ENCODE assay signal across 1 cellular context in genomic region chr4:121823505-121824170, GRCh38.
TF ChIP-seq lines count a peak whose summit lies in the region.

Gene CCNA2 (minus strand): TSS chr4:121823883. CDS start chr4:121823628, 255 bp downstream.

TF ChIP-seq in K562, 482 proteins besides CTCF, POLR2A, EP300 and RAD21 (continued from another document and continues in another):
- TF ChIP-seq ZMIZ1 (IDR thresholded peaks at IDR 0.05; ENCODE audit: low read depth in 2 of 2, low read length in 2 of 2) (peak in 1 of 2 experiments; percentile 37; a peak in 1 of 4 replicates), EP400 (IDR thresholded peaks at IDR 0.05) (peak; percentile 99), CGGBP1 (CRISPR knock-in tag; IDR thresholded peaks at IDR 0.05) (peak; percentile 46; the same call in 1 of the 2 replicates), HEY1 (CRISPR knock-in tag; IDR thresholded peaks at IDR 0.05; ENCODE audit: borderline replicate concordance) (no peak), ETV6 (IDR thresholded peaks at IDR 0.05; ENCODE audit: borderline replicate concordance in 1 of 2, low read depth in 2 of 2, low read length in 1 of 2) (no peak), ETV6 (CRISPR knock-in tag; IDR thresholded peaks at IDR 0.05; ENCODE audit: borderline replicate concordance) (peak; percentile 73; the same call in 1 of the 2 replicates), C11orf30 (IDR thresholded peaks at IDR 0.05; ENCODE audit: low read depth) (peak; percentile 92), LCOR (CRISPR knock-in tag; IDR thresholded peaks at IDR 0.05) (peak; percentile 97), E2F3 (CRISPR knock-in tag; IDR thresholded peaks at IDR 0.05) (peak; percentile 50; the same call in 1 of the 2 replicates), ZKSCAN1 (IDR thresholded peaks at IDR 0.05; ENCODE audit: low read depth, low read length) (0 out of 2 replicates have a peak, but pooled peaks have one; percentile 46), HNRNPL (IDR thresholded peaks at IDR 0.05; ENCODE audit: low read depth, low read length) (0 out of 2 replicates have a peak, but pooled peaks have one; percentile 23), TCF7L2 (IDR thresholded peaks at IDR 0.05; ENCODE audit: low read depth, low read length) (0 out of 2 replicates have a peak, but pooled peaks have one; percentile 9), RNF2 (IDR thresholded peaks at IDR 0.05) (no peak; the same call in 1 of the 2 replicates), CCNT2 (IDR thresholded peaks at IDR 0.05; ENCODE audit: borderline replicate concordance, extremely low read depth, insufficient read length, low read depth, low read length) (peak; percentile 39), HDAC1 (IDR thresholded peaks at IDR 0.05) (peak; percentile 62 to 99; a peak in 3 of 4 replicates), SIN3B (IDR thresholded peaks at IDR 0.05; ENCODE audit: low read depth) (peak; percentile 91), ZNF41 (CRISPR knock-in tag; conservative IDR thresholded peaks at IDR 0.05) (no peak), BACH1 (tag; IDR thresholded peaks at IDR 0.05) (no peak), FUS (optimal IDR thresholded peaks at IDR 0.05; ENCODE audit: low read depth, low read length) (peak; percentile 54), ZFP91 (CRISPR knock-in tag; IDR thresholded peaks at IDR 0.05) (peak; percentile 13; the same call in 1 of the 2 replicates), RCOR1 (IDR thresholded peaks at IDR 0.05; ENCODE audit: borderline replicate concordance in 1 of 2, low read depth in 2 of 2, low read length in 2 of 2) (peak in 1 of 2 experiments; percentile 63; a peak in 1 of 4 replicates), ELF1 (tag; IDR thresholded peaks at IDR 0.05) (peak; percentile 72), MTA1 (IDR thresholded peaks at IDR 0.05; ENCODE audit: borderline replicate concordance) (peak; percentile 100), POLR2G (IDR thresholded peaks at IDR 0.05; ENCODE audit: low read depth, low read length) (peak; percentile 99), RBM34 (IDR thresholded peaks at IDR 0.05; ENCODE audit: borderline replicate concordance, insufficient read depth, low read length) (no peak), MXI1 (IDR thresholded peaks at IDR 0.05; ENCODE audit: low read depth, low read length) (0 out of 2 replicates have a peak, but pooled peaks have one; percentile 58), NONO (IDR thresholded peaks at IDR 0.05; ENCODE audit: low read depth in 2 of 2, low read length in 1 of 2) (peak in 1 of 2 experiments; percentile 40; a peak in 1 of 4 replicates), ZBTB7A (IDR thresholded peaks at IDR 0.05; ENCODE audit: borderline replicate concordance, control insufficient read depth, low read depth, low read length) (peak; percentile 15; the same call in 1 of the 2 replicates), CREB1 (IDR thresholded peaks at IDR 0.05) (peak; percentile 98), CREB1 (CRISPR knock-in tag; IDR thresholded peaks at IDR 0.05) (peak; percentile 99), FIP1L1 (IDR thresholded peaks at IDR 0.05; ENCODE audit: low read depth, low read length, poor library complexity, severe bottlenecking) (peak; percentile 70), NR2F6 (CRISPR knock-in tag; IDR thresholded peaks at IDR 0.05) (no peak), ATF7 (IDR thresholded peaks at IDR 0.05) (peak; percentile 76), CBX1 (IDR thresholded peaks at IDR 0.05; ENCODE audit: low read depth) (peak; percentile 60; the same call in 1 of the 2 replicates), MEIS2 (IDR thresholded peaks at IDR 0.05; ENCODE audit: partially characterized antibody) (peak; percentile 33), ZNF263 (CRISPR knock-in tag; IDR thresholded peaks at IDR 0.05; ENCODE audit: borderline replicate concordance) (0 out of 2 replicates have a peak, but pooled peaks have one; percentile 28), ZNF740 (CRISPR knock-in tag; IDR thresholded peaks at IDR 0.05) (peak; percentile 69; the same call in 1 of the 2 replicates), ZNF740 (tag; IDR thresholded peaks at IDR 0.05) (no peak), NCOA6 (IDR thresholded peaks at IDR 0.05) (0 out of 2 replicates have a peak, but pooled peaks have one; percentile 41), FOS (IDR thresholded peaks at IDR 0.05; ENCODE audit: extremely low read depth, insufficient read length) (peak; percentile 59), SP1 (CRISPR knock-in tag; IDR thresholded peaks at IDR 0.05) (peak; percentile 87), MITF (IDR thresholded peaks at IDR 0.05) (no peak), CAMTA2 (CRISPR knock-in tag; conservative IDR thresholded peaks at IDR 0.05) (no peak)
- TF ChIP-seq, protein P1, sequence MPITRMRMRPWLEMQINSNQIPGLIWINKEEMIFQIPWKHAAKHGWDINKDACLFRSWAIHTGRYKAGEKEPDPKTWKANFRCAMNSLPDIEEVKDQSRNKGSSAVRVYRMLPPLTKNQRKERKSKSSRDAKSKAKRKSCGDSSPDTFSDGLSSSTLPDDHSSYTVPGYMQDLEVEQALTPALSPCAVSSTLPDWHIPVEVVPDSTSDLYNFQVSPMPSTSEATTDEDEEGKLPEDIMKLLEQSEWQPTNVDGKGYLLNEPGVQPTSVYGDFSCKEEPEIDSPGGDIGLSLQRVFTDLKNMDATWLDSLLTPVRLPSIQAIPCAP (CRISPR knock-in tag; IDR thresholded peaks at IDR 0.05; ENCODE audit: borderline replicate concordance), result peak; percentile 79; the same call in 1 of the 2 replicates
- TF ChIP-seq, protein P2, sequence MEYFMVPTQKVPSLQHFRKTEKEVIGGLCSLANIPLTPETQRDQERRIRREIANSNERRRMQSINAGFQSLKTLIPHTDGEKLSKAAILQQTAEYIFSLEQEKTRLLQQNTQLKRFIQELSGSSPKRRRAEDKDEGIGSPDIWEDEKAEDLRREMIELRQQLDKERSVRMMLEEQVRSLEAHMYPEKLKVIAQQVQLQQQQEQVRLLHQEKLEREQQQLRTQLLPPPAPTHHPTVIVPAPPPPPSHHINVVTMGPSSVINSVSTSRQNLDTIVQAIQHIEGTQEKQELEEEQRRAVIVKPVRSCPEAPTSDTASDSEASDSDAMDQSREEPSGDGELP (CRISPR knock-in tag; IDR thresholded peaks at IDR 0.05; ENCODE audit: borderline replicate concordance), result peak; percentile 87
- TF ChIP-seq, protein P3, sequence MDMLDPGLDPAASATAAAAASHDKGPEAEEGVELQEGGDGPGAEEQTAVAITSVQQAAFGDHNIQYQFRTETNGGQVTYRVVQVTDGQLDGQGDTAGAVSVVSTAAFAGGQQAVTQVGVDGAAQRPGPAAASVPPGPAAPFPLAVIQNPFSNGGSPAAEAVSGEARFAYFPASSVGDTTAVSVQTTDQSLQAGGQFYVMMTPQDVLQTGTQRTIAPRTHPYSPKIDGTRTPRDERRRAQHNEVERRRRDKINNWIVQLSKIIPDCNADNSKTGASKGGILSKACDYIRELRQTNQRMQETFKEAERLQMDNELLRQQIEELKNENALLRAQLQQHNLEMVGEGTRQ (CRISPR knock-in tag; IDR thresholded peaks at IDR 0.05), result peak; percentile 6; the same call in 1 of the 2 replicates
- TF ChIP-seq, protein P4, sequence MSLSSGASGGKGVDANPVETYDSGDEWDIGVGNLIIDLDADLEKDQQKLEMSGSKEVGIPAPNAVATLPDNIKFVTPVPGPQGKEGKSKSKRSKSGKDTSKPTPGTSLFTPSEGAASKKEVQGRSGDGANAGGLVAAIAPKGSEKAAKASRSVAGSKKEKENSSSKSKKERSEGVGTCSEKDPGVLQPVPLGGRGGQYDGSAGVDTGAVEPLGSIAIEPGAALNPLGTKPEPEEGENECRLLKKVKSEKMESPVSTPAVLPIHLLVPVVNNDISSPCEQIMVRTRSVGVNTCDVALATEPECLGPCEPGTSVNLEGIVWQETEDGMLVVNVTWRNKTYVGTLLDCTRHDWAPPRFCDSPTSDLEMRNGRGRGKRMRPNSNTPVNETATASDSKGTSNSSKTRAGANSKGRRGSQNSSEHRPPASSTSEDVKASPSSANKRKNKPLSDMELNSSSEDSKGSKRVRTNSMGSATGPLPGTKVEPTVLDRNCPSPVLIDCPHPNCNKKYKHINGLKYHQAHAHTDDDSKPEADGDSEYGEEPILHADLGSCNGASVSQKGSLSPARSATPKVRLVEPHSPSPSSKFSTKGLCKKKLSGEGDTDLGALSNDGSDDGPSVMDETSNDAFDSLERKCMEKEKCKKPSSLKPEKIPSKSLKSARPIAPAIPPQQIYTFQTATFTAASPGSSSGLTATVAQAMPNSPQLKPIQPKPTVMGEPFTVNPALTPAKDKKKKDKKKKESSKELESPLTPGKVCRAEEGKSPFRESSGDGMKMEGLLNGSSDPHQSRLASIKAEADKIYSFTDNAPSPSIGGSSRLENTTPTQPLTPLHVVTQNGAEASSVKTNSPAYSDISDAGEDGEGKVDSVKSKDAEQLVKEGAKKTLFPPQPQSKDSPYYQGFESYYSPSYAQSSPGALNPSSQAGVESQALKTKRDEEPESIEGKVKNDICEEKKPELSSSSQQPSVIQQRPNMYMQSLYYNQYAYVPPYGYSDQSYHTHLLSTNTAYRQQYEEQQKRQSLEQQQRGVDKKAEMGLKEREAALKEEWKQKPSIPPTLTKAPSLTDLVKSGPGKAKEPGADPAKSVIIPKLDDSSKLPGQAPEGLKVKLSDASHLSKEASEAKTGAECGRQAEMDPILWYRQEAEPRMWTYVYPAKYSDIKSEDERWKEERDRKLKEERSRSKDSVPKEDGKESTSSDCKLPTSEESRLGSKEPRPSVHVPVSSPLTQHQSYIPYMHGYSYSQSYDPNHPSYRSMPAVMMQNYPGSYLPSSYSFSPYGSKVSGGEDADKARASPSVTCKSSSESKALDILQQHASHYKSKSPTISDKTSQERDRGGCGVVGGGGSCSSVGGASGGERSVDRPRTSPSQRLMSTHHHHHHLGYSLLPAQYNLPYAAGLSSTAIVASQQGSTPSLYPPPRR (CRISPR knock-in tag; IDR thresholded peaks at IDR 0.05; ENCODE audit: borderline replicate concordance), result 0 out of 2 replicates have a peak, but pooled peaks have one; percentile 58
- TF ChIP-seq, protein P5, sequence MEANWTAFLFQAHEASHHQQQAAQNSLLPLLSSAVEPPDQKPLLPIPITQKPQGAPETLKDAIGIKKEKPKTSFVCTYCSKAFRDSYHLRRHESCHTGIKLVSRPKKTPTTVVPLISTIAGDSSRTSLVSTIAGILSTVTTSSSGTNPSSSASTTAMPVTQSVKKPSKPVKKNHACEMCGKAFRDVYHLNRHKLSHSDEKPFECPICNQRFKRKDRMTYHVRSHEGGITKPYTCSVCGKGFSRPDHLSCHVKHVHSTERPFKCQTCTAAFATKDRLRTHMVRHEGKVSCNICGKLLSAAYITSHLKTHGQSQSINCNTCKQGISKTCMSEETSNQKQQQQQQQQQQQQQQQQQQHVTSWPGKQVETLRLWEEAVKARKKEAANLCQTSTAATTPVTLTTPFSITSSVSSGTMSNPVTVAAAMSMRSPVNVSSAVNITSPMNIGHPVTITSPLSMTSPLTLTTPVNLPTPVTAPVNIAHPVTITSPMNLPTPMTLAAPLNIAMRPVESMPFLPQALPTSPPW (CRISPR knock-in tag; IDR thresholded peaks at IDR 0.05), result peak; percentile 89
